7 cellular contexts compared by ENCODE assay signal in the genomic region with DNA sequence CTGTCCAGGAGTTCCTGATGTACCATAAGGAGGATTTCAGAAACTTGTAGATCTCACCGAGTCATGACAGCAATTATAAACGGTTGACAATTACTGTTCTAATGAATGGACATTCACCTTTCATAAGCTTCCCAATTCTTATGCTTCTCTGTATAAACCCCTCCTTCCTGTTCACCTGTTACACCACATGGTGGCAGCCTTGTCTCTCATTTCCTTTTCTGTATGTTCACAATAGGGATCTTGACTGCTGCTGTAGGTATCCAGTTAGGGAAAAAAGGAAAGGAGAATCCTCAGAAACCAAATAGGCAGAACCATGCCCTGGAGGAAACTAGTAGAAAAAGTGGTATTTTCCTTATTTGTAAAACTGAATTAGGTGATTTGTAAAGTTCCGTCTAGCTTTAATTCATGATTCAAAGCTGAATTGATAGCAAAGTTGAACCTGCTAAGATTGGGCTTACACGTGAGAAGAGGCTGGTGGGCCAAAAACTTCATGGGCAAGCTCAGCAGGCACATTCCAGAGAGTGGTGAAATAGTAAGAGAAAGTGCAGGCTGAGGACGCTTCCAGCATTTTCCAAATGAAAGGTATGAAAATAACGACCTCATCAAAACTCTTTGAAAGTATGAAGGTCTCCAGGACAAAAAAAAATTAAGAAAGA. TPM values are rescaled to one million over a fixed set of nuclear protein-coding genes. Genes with fewer than 3 reads are reported as not detected.
DNase-seq lines count a peak whose midpoint lies in the region; ATAC-seq and TF ChIP-seq lines count a peak whose summit lies in the region.

No MANE protein-coding gene starts in this region.

- H3K9me3 Mint-ChIP-seq in HFFc6, result no peaks in the 10 kb centered on the region

- DNase-seq in GM12865 (ENCODE audit: low read depth) (peak; percentile 76), HFFc6 (peak; percentile 74), NB4 (ENCODE audit: low read depth) (peak; percentile 77), SKM-1 (lab: John Stamatoyannopoulos, UW; ENCODE audit: unreplicated experiment) (peak; percentile 65), amniotic epithelial cell (ENCODE audit: low read depth) (peak; percentile 76), left ventricle myocardium superior (no peak), retinal pigment epithelial cell (ENCODE audit: low read depth) (peak; percentile 46)

- H3K27ac Mint-ChIP-seq in HFFc6, result no peak overlapping the region

- 0 out of 2 replicates have a peak, but pooled peaks cover 5% of the 10 kb centered on the region for H3K4me1 Mint-ChIP-seq in HFFc6 (ENCODE audit: low read depth)

- peak; percentile 91 for ATAC-seq in left ventricle myocardium superior

- intact Hi-C loops in left ventricle myocardium superior (cut with micrococcal nuclease), result loop anchor here (1.0 kb wide), 1 partner anchor 173 kb away; no protein-coding TSS in a partner anchor

- no peak for TF ChIP-seq POLR2A in NB4 (IDR thresholded peaks at IDR 0.05; ENCODE audit: extremely low read depth, insufficient read length)

- no peak overlapping the region for H3K4me3 Mint-ChIP-seq in HFFc6

- H3K27me3 Mint-ChIP-seq in HFFc6 (ENCODE audit: insufficient read depth), result peaks cover 20% of the 10 kb centered on the region

- no peaks in the 10 kb centered on the region for H3K36me3 Mint-ChIP-seq in HFFc6 (ENCODE audit: low read depth)

- H3K4me3 ChIP-seq in GM12865 (ENCODE audit: low read depth, low read length) (no peak overlapping the region), NB4 (ENCODE audit: low read depth, low read length) (no peak overlapping the region), retinal pigment epithelial cell (ENCODE audit: low read length) (no peak overlapping the region)

- peak; percentile 73 for TF ChIP-seq CTCF in GM12865 (IDR thresholded peaks at IDR 0.05; ENCODE audit: insufficient read depth, low read depth, low read length, missing control alignments)
- TF ChIP-seq CTCF in HFFc6 (IDR thresholded peaks at IDR 0.05), result peak; percentile 92
- TF ChIP-seq CTCF in NB4 (IDR thresholded peaks at IDR 0.05; ENCODE audit: low read depth, low read length), result peak; percentile 85
- TF ChIP-seq CTCF in retinal pigment epithelial cell (conservative IDR thresholded peaks at IDR 0.05; ENCODE audit: low read depth, low read length), result peak; percentile 81

RNA-seq across cellular contexts. Expression of a gene that starts 29.0 kb away (rescaled TPM):
- 10 to 100 TPM; 30.7 to 40.6 (median 34.0) TPM for total RNA-seq in HFFc6 (2021; fragmentation: NEBNext Ultra II Directional; extraction: Animal tissue kit (Norgen Biotek cat#: 25700))
- 14.2 TPM for total RNA-seq in left ventricle myocardium superior

RNA-seq across cellular contexts. Expression of a gene that starts 35.2 kb away (rescaled TPM):
- not detected for total RNA-seq in HFFc6 (2021; fragmentation: NEBNext Ultra II Directional; extraction: Animal tissue kit (Norgen Biotek cat#: 25700))
- 3.3 TPM for total RNA-seq in left ventricle myocardium superior
